Comparison of ENCODE assay signal across 11 cellular contexts in the genomic region with DNA sequence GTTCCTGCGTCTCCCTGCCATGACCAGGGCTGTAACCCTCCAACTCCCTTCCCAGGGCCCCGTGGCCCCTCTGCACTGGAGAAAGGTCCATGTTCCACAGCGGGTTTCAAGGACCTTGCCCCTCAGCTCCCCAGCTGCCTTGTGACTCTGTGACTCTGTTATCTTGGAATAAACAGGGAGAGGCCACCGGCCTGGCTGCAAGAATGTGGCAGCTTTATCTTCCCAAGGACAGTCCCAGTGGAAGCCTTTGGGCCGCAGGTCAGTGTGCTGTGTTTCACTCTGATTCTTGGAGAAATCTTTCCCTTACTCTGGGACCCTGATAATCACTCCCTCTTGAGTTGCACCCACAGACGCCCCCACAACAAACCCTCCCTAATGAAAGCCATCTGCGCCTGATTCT. TPM values are rescaled to one million over a fixed set of nuclear protein-coding genes. Genes with fewer than 3 reads are reported as not detected.
DNase-seq lines count a peak whose midpoint lies in the region; ATAC-seq, FAIRE-seq and TF ChIP-seq lines count a peak whose summit lies in the region.
"Not testable (repeated sequence)": the region's sequence is repeated elsewhere in the genome, so short reads cannot be mapped to it uniquely, and the experiment has no call there.
"Had no signal": no experiment of that assay in that cellular context is flagged by ENCODE, and none has a peak within 500 bp of the region (broad histone marks: within the 10 kb centered on the region; RNA-seq: fewer than 3 reads in every experiment).

No MANE protein-coding gene starts in this region.

- in situ Hi-C loops in IMR-90 (cut with MboI; ENCODE audit: low sequenced_read_pairs); HepG2 (cut with HindIII; ENCODE audit: extremely low pct_ligation_motif_present, low pct_unique_long_range_greater_than_20kb): not testable (repeated sequence)

- H3K36me3 ChIP-seq in IMR-90 (ENCODE audit: control insufficient read depth, insufficient read depth, low read length), result peaks cover 25% of the 10 kb centered on the region
- not testable (repeated sequence) for H3K36me3 ChIP-seq in HepG2 (replicated peaks in 1 of 2; ENCODE audit: control insufficient read depth in 1 of 2, insufficient read depth in 2 of 2, low read length in 2 of 2)

- POLR2A ChIA-PET in IMR-90 (lab: Charles Lee; ENCODE audit: unreplicated experiment); HepG2 (lab: Yijun Ruan, JAX): not testable (repeated sequence)

- not testable (repeated sequence) for H3K4me2 ChIP-seq in IMR-90 (ENCODE audit: low read depth, low read length)
- H3K4me2 ChIP-seq in HepG2 (ENCODE audit: low read depth, low read length), result peak overlapping the region; percentile 43; the same call in 1 of the 2 replicates

- TF ChIP-seq EP300 in HepG2 (IDR thresholded peaks at IDR 0.05; ENCODE audit: low read depth in 2 of 2, low read length in 2 of 2); HepG2 (CRISPR knock-in tag; IDR thresholded peaks at IDR 0.05; ENCODE audit: borderline replicate concordance): not testable (repeated sequence)

- ATAC-seq in IMR-90 (ENCODE audit: low read depth), result peak; percentile 28
- not testable (repeated sequence) for ATAC-seq in central memory CD8-positive, alpha-beta T cell (replicated peaks; ENCODE audit: extremely low read depth, poor library complexity, severe bottlenecking)
- peak; percentile 60 for ATAC-seq in Right ventricle myocardium inferior
- ATAC-seq in left cardiac atrium, result peak; percentile 67 to 69
- peak; percentile 95 for ATAC-seq in HepG2

- H3K4me3 Mint-ChIP-seq in activated naive CD8-positive, alpha-beta T cell treated with anti-CD3 and anti-CD28 coated beads for 36 hours; central memory CD8-positive, alpha-beta T cell; progenitor cell of endocrine pancreas (ENCODE audit: low read depth): not testable (repeated sequence)

- not testable (repeated sequence) for TF ChIP-seq CTCF in IMR-90 (conservative IDR thresholded peaks at IDR 0.05; ENCODE audit: low read depth, low read length); HepG2 (CRISPR knock-in tag; IDR thresholded peaks at IDR 0.05); progenitor cell of endocrine pancreas (IDR thresholded peaks at IDR 0.05; ENCODE audit: unreplicated experiment)

- H3K56ac ChIP-seq in IMR-90 (ENCODE audit: extremely low read depth, insufficient read depth, low read length), result not testable (repeated sequence)

- peaks cover 12% of the 10 kb centered on the region for H3K9me3 Mint-ChIP-seq in activated naive CD8-positive, alpha-beta T cell treated with anti-CD3 and anti-CD28 coated beads for 36 hours
- not testable (repeated sequence) for H3K9me3 Mint-ChIP-seq in central memory CD8-positive, alpha-beta T cell; progenitor cell of endocrine pancreas (ENCODE audit: low read depth)

- H3K4me1 ChIP-seq in IMR-90 (ENCODE audit: control insufficient read depth, insufficient read depth, low read length), result not testable (repeated sequence)
- peaks cover 26% of the 10 kb centered on the region for H3K4me1 ChIP-seq in HepG2 (ENCODE audit: insufficient read depth, low read length)

- not testable (repeated sequence) for H3K23ac ChIP-seq in IMR-90 (ENCODE audit: low read depth, low read length)

- not testable (repeated sequence) for H3K27me3 Mint-ChIP-seq in activated naive CD8-positive, alpha-beta T cell treated with anti-CD3 and anti-CD28 coated beads for 36 hours; central memory CD8-positive, alpha-beta T cell; progenitor cell of endocrine pancreas

- H3K9me1 ChIP-seq in IMR-90 (ENCODE audit: insufficient read depth, low read length), result not testable (repeated sequence)

- BruUV-seq in IMR-90 (replicated peaks; lab: Mats Ljungman, UMichigan); HepG2 (replicated peaks; lab: Mats Ljungman, UMichigan): not testable (repeated sequence)

- not testable (repeated sequence) for H3K4ac ChIP-seq in IMR-90 (ENCODE audit: low read depth, low read length)

- peak; percentile 98 for FAIRE-seq in HepG2 (lab: Jason Lieb, UNC)

- not testable (repeated sequence) for H2AFZ ChIP-seq in IMR-90 (replicated peaks; ENCODE audit: low read length, poor library complexity); HepG2 (ENCODE audit: low read length)

- not testable (repeated sequence) for H4K91ac ChIP-seq in IMR-90 (ENCODE audit: insufficient read depth, low read depth, low read length)

- H3K9me3 ChIP-seq in IMR-90 (ENCODE audit: control insufficient read depth, insufficient read depth, low read length), result not testable (repeated sequence)
- peaks cover 12% of the 10 kb centered on the region; the same call in 1 of the 2 replicates for H3K9me3 ChIP-seq in HepG2 (ENCODE audit: low read length)

- H2AK9ac ChIP-seq in IMR-90 (replicated peaks; ENCODE audit: low read depth, low read length, poor library complexity), result not testable (repeated sequence)

- dilution Hi-C loops in IMR-90 (cut with HindIII; ENCODE audit: low sequenced_read_pairs, unreplicated experiment), result not testable (repeated sequence)

- not testable (repeated sequence) for H3K9ac ChIP-seq in IMR-90 (ENCODE audit: low read depth, low read length); HepG2 (ENCODE audit: insufficient read depth, low read depth, low read length)

- peaks cover 30% of the 10 kb centered on the region for H3K4me1 Mint-ChIP-seq in activated naive CD8-positive, alpha-beta T cell treated with anti-CD3 and anti-CD28 coated beads for 36 hours
- peaks cover 47% of the 10 kb centered on the region for H3K4me1 Mint-ChIP-seq in central memory CD8-positive, alpha-beta T cell
- peaks cover 20% of the 10 kb centered on the region for H3K4me1 Mint-ChIP-seq in progenitor cell of endocrine pancreas (ENCODE audit: low read depth)

- WGBS in IMR-90 (ENCODE audit: extremely low coverage in 2 of 2, insufficient read length in 1 of 2), 2 experiments, result no CpG with 5 or more reads among the region's 7 CpGs
- 8% methylated on average over 2 of the region's 7 CpGs for WGBS in HepG2 (ENCODE audit: low lambda C conversion rate)

- H3K27ac Mint-ChIP-seq in activated naive CD8-positive, alpha-beta T cell treated with anti-CD3 and anti-CD28 coated beads for 36 hours, result peak overlapping the region; percentile 35
- peak overlapping the region; percentile 32 for H3K27ac Mint-ChIP-seq in central memory CD8-positive, alpha-beta T cell (ENCODE audit: low read depth)
- H3K27ac Mint-ChIP-seq in progenitor cell of endocrine pancreas, result peak overlapping the region; percentile 75

- TF ChIP-seq POLR2A in IMR-90 (IDR thresholded peaks at IDR 0.05; ENCODE audit: low read depth, low read length); HepG2 (IDR thresholded peaks at IDR 0.05; ENCODE audit: insufficient read depth in 1 of 2, low read depth in 2 of 2, low read length in 2 of 2): not testable (repeated sequence)

- not testable (repeated sequence) for H3K4me3 ChIP-seq in IMR-90 (ENCODE audit: insufficient read depth, low read depth, low read length); HepG2 (replicated peaks in 1 of 3; ENCODE audit: insufficient read depth in 1 of 3, low read depth in 2 of 3, low read length in 3 of 3)

- intact Hi-C loops in IMR-90 (cut with micrococcal nuclease); Right ventricle myocardium inferior (cut with DNase I); left cardiac atrium (cut with DNase I); HepG2 (cut with micrococcal nuclease; ENCODE audit: unreplicated experiment): not testable (repeated sequence)

- not testable (repeated sequence) for H2BK5ac ChIP-seq in IMR-90 (ENCODE audit: low read depth, low read length, poor library complexity, severe bottlenecking)

- peaks cover 25% of the 10 kb centered on the region for H4K20me1 ChIP-seq in IMR-90 (ENCODE audit: insufficient read depth, low read length)
- H4K20me1 ChIP-seq in HepG2 (ENCODE audit: insufficient read depth, low read length), result not testable (repeated sequence)

- not testable (repeated sequence) for TF ChIP-seq RAD21 in IMR-90 (IDR thresholded peaks at IDR 0.05; ENCODE audit: low read length); HepG2 (CRISPR knock-in tag; IDR thresholded peaks at IDR 0.05)

- H3K36me3 Mint-ChIP-seq in activated naive CD8-positive, alpha-beta T cell treated with anti-CD3 and anti-CD28 coated beads for 36 hours, result peaks cover 73% of the 10 kb centered on the region
- peaks cover 33% of the 10 kb centered on the region for H3K36me3 Mint-ChIP-seq in central memory CD8-positive, alpha-beta T cell (ENCODE audit: insufficient read depth)
- H3K36me3 Mint-ChIP-seq in progenitor cell of endocrine pancreas (ENCODE audit: insufficient read depth), result peaks cover 12% of the 10 kb centered on the region

- not testable (repeated sequence) for H3K27me3 ChIP-seq in IMR-90 (ENCODE audit: control insufficient read depth, insufficient read depth, low read length); HepG2 (ENCODE audit: control insufficient read depth in 1 of 2, insufficient read depth in 2 of 2, low read length in 2 of 2)

- H2AK5ac ChIP-seq in IMR-90 (ENCODE audit: low read depth, low read length), result not testable (repeated sequence)

- H2BK120ac ChIP-seq in IMR-90 (ENCODE audit: low read depth, low read length), result not testable (repeated sequence)

- H2BK15ac ChIP-seq in IMR-90 (ENCODE audit: low read depth, low read length), result not testable (repeated sequence)

- H4K5ac ChIP-seq in IMR-90 (ENCODE audit: low read depth, low read length), result not testable (repeated sequence)

- not testable (repeated sequence) for H3K14ac ChIP-seq in IMR-90 (replicated peaks; ENCODE audit: low read depth, low read length)

- H3K79me1 ChIP-seq in IMR-90 (ENCODE audit: low read depth in 1 of 2, low read length in 2 of 2), result peaks cover 16 to 49% of the 10 kb centered on the region in 2 experiments

- H2BK20ac ChIP-seq in IMR-90 (ENCODE audit: low read depth, low read length), result not testable (repeated sequence)

- peaks cover 18% of the 10 kb centered on the region for H3K79me2 ChIP-seq in HepG2 (ENCODE audit: insufficient read depth, low read length)

- not testable (repeated sequence) for DNase-seq in IMR-90; activated naive CD8-positive, alpha-beta T cell treated with anti-CD3 and anti-CD28 coated beads for 36 hours; central memory CD8-positive, alpha-beta T cell (ENCODE audit: low spot score in 2 of 2); Right ventricle myocardium inferior (ENCODE audit: missing footprints); left cardiac atrium; HepG2 (ENCODE audit: low spot score); progenitor cell of endocrine pancreas (ENCODE audit: low spot score, unreplicated experiment)

- CTCF ChIA-PET in IMR-90 (lab: Yijun Ruan, JAX); HepG2 (lab: Yijun Ruan, JAX; ENCODE audit: low intra/inter-chr PET ratio, low total read pairs): not testable (repeated sequence)

- not testable (repeated sequence) for H3K27ac ChIP-seq in IMR-90 (ENCODE audit: insufficient read depth, low read length)
- H3K27ac ChIP-seq in HepG2 (ENCODE audit: extremely low read length, insufficient read depth, low read length), result peak overlapping the region; percentile 73

- not testable (repeated sequence) for H3K18ac ChIP-seq in IMR-90 (ENCODE audit: low read depth, low read length)

- H4K8ac ChIP-seq in IMR-90 (ENCODE audit: low read depth in 2 of 2, low read length in 2 of 2), result not testable (repeated sequence)

RNA-seq across cellular contexts. Expression of gene ZNF160, which starts 6.2 kb away (rescaled TPM):
- total RNA-seq in IMR-90 (2012; rRNA removed) (26.9 and 30.8 TPM in 2 replicates), Right ventricle myocardium inferior (16.5 TPM), left cardiac atrium (10 to 100 TPM; 16.5 to 17.0 TPM), HepG2 (2016; rRNA removed; fragmentation: Illumina TruSeq; extraction: Trizol) (12.1 and 14.5 TPM in 2 replicates), progenitor cell of endocrine pancreas (51.0 and 53.8 TPM in 2 replicates)
- polyA plus RNA-seq in IMR-90 (2012; rRNA removed) (16.4 and 22.6 TPM in 2 replicates), HepG2 (2011; rRNA removed) (8.1 and 8.4 TPM in 2 replicates)
- polyA plus RNA-seq in IMR-90 (2012; cell fraction: cytosol; rRNA removed), result 4.7 and 7.9 TPM in 2 replicates
- 68.6 and 98.0 TPM in 2 replicates for polyA plus RNA-seq in IMR-90 (2012; cell fraction: nucleus; rRNA removed; ENCODE audit: low replicate concordance)
- total RNA-seq in activated naive CD8-positive, alpha-beta T cell treated with anti-CD3 and anti-CD28 coated beads for 36 hours, result 10 to 100 TPM; 22.6 to 27.4 TPM
- 1.8 and 1.9 TPM in 2 replicates for total RNA-seq in HepG2 (2016; cell fraction: cytosol; rRNA removed; fragmentation: Illumina TruSeq; extraction: Trizol; ENCODE audit: low read depth)
- total RNA-seq in HepG2 (2016; cell fraction: insoluble cytoplasmic fraction; rRNA removed; fragmentation: Illumina TruSeq; extraction: Trizol), result 13.3 and 13.9 TPM in 2 replicates
- 4.6 and 4.7 TPM in 2 replicates for total RNA-seq in HepG2 (2016; cell fraction: membrane; rRNA removed; fragmentation: Illumina TruSeq; extraction: Trizol)
- total RNA-seq in HepG2 (2016; cell fraction: nucleus; rRNA removed; fragmentation: Illumina TruSeq; extraction: Trizol), result 12.9 and 16.9 TPM in 2 replicates
- 4.1 and 5.1 TPM in 2 replicates for polyA plus RNA-seq in HepG2 (2011; cell fraction: cytosol; rRNA removed)
- 26.0 and 27.3 TPM in 2 replicates for polyA plus RNA-seq in HepG2 (2011; cell fraction: nucleus; rRNA removed)
- polyA plus RNA-seq in HepG2 (2012), result 8.0 and 9.4 TPM in 2 replicates
- polyA plus RNA-seq in HepG2 (2016; cell fraction: cytosol; fragmentation: Illumina TruSeq; extraction: Trizol; ENCODE audit: low read depth), result 0.28 and 0.32 TPM in 2 replicates
- polyA plus RNA-seq in HepG2 (2016; cell fraction: insoluble cytoplasmic fraction; fragmentation: Illumina TruSeq; extraction: Trizol; ENCODE audit: low read depth), result 6.5 TPM in 2 replicates
- polyA plus RNA-seq in HepG2 (2016; cell fraction: membrane; fragmentation: Illumina TruSeq; extraction: Trizol; ENCODE audit: low read depth), result 0.78 and 1.0 TPM in 2 replicates
- 19.2 and 24.1 TPM in 2 replicates for polyA plus RNA-seq in HepG2 (2016; cell fraction: nucleus; fragmentation: Illumina TruSeq; extraction: Trizol; ENCODE audit: insufficient read depth, low read depth)
- polyA minus RNA-seq in HepG2 (2011; rRNA and poly(A)+ RNA removed; ENCODE audit: low replicate concordance), result 11.3 and 19.4 TPM in 2 replicates
- 7.6 and 9.4 TPM in 2 replicates for polyA minus RNA-seq in HepG2 (2011; cell fraction: cytosol; rRNA and poly(A)+ RNA removed)
- 30.6 and 42.0 TPM in 2 replicates for polyA minus RNA-seq in HepG2 (2011; cell fraction: nucleus; rRNA and poly(A)+ RNA removed)

RNA-seq across cellular contexts. Expression of gene ZNF415, which starts 35.7 kb away (rescaled TPM):
- total RNA-seq in IMR-90 (2012; rRNA removed), result 7.7 and 7.8 TPM in 2 replicates
- polyA plus RNA-seq in IMR-90 (2012; rRNA removed), result 3.9 and 4.2 TPM in 2 replicates
- polyA plus RNA-seq in IMR-90 (2012; cell fraction: cytosol; rRNA removed), result 0.92 and 1.2 TPM in 2 replicates
- 0.77 and 4.5 TPM in 2 replicates for polyA plus RNA-seq in IMR-90 (2012; cell fraction: nucleus; rRNA removed; ENCODE audit: low replicate concordance)
- 1 to 10 TPM; 1.5 to 1.8 TPM for total RNA-seq in activated naive CD8-positive, alpha-beta T cell treated with anti-CD3 and anti-CD28 coated beads for 36 hours
- 18.6 TPM for total RNA-seq in Right ventricle myocardium inferior
- 10 to 100 TPM; 19.5 to 23.0 TPM for total RNA-seq in left cardiac atrium
- total RNA-seq in HepG2 (2016; rRNA removed; fragmentation: Illumina TruSeq; extraction: Trizol), result 0.15 and 0.29 TPM in 2 replicates
- total RNA-seq in HepG2 (2016; cell fraction: cytosol; rRNA removed; fragmentation: Illumina TruSeq; extraction: Trizol; ENCODE audit: low read depth), result not detected in 2 replicates
- 0.24 and 0.58 TPM in 2 replicates for total RNA-seq in HepG2 (2016; cell fraction: insoluble cytoplasmic fraction; rRNA removed; fragmentation: Illumina TruSeq; extraction: Trizol)
- total RNA-seq in HepG2 (2016; cell fraction: membrane; rRNA removed; fragmentation: Illumina TruSeq; extraction: Trizol), result 0.19 and 0.24 TPM in 2 replicates
- 0.56 TPM in 1 of 2 replicates, not detected in the other for total RNA-seq in HepG2 (2016; cell fraction: nucleus; rRNA removed; fragmentation: Illumina TruSeq; extraction: Trizol)
- polyA plus RNA-seq in HepG2 (2011; rRNA removed), result 0.17 and 0.38 TPM in 2 replicates
- 0.07 and 0.13 TPM in 2 replicates for polyA plus RNA-seq in HepG2 (2011; cell fraction: cytosol; rRNA removed)
- polyA plus RNA-seq in HepG2 (2011; cell fraction: nucleus; rRNA removed), result 0.18 and 0.23 TPM in 2 replicates
- polyA plus RNA-seq in HepG2 (2012), result 0.37 and 0.46 TPM in 2 replicates
- 0.14 TPM in 1 of 2 replicates, not detected in the other for polyA plus RNA-seq in HepG2 (2016; cell fraction: cytosol; fragmentation: Illumina TruSeq; extraction: Trizol; ENCODE audit: low read depth)
- polyA plus RNA-seq in HepG2 (2016; cell fraction: insoluble cytoplasmic fraction; fragmentation: Illumina TruSeq; extraction: Trizol; ENCODE audit: low read depth), result 0.38 and 0.69 TPM in 2 replicates
- 0.07 and 0.23 TPM in 2 replicates for polyA plus RNA-seq in HepG2 (2016; cell fraction: membrane; fragmentation: Illumina TruSeq; extraction: Trizol; ENCODE audit: low read depth)
- polyA plus RNA-seq in HepG2 (2016; cell fraction: nucleus; fragmentation: Illumina TruSeq; extraction: Trizol; ENCODE audit: insufficient read depth, low read depth), result 0.48 and 1.3 TPM in 2 replicates
- not detected in 2 replicates for polyA minus RNA-seq in HepG2 (2011; rRNA and poly(A)+ RNA removed; ENCODE audit: low replicate concordance)
- polyA minus RNA-seq in HepG2 (2011; cell fraction: cytosol; rRNA and poly(A)+ RNA removed), result 0.26 and 0.89 TPM in 2 replicates
- 0.64 TPM in 1 of 2 replicates, not detected in the other for polyA minus RNA-seq in HepG2 (2011; cell fraction: nucleus; rRNA and poly(A)+ RNA removed)
- total RNA-seq in progenitor cell of endocrine pancreas, result 13.6 and 18.1 TPM in 2 replicates
- total RNA-seq: Calu3 had no signal

RNA-seq across cellular contexts. Expression of gene ERVV-2, which starts 52.4 kb away (rescaled TPM):
- total RNA-seq in IMR-90 (2012; rRNA removed) (not detected in 2 replicates), Right ventricle myocardium inferior (not detected), left cardiac atrium (not detected), HepG2 (2016; rRNA removed; fragmentation: Illumina TruSeq; extraction: Trizol) (not detected in 2 replicates), progenitor cell of endocrine pancreas (not detected in 2 replicates)
- polyA plus RNA-seq in IMR-90 (2012; rRNA removed) (not detected in 2 replicates), HepG2 (2011; rRNA removed) (0.03 TPM in 1 of 2 replicates, not detected in the other)
- polyA plus RNA-seq in IMR-90 (2012; cell fraction: cytosol; rRNA removed), result not detected in 2 replicates
- not detected in 2 replicates for polyA plus RNA-seq in IMR-90 (2012; cell fraction: nucleus; rRNA removed; ENCODE audit: low replicate concordance)
- total RNA-seq in activated naive CD8-positive, alpha-beta T cell treated with anti-CD3 and anti-CD28 coated beads for 36 hours, result not detected
- total RNA-seq in HepG2 (2016; cell fraction: cytosol; rRNA removed; fragmentation: Illumina TruSeq; extraction: Trizol; ENCODE audit: low read depth), result not detected in 2 replicates
- total RNA-seq in HepG2 (2016; cell fraction: insoluble cytoplasmic fraction; rRNA removed; fragmentation: Illumina TruSeq; extraction: Trizol), result not detected in 2 replicates
- total RNA-seq in HepG2 (2016; cell fraction: membrane; rRNA removed; fragmentation: Illumina TruSeq; extraction: Trizol), result not detected in 2 replicates
- total RNA-seq in HepG2 (2016; cell fraction: nucleus; rRNA removed; fragmentation: Illumina TruSeq; extraction: Trizol), result not detected in 2 replicates
- 0.04 TPM in 1 of 2 replicates, not detected in the other for polyA plus RNA-seq in HepG2 (2011; cell fraction: cytosol; rRNA removed)
- not detected in 2 replicates for polyA plus RNA-seq in HepG2 (2011; cell fraction: nucleus; rRNA removed)
- polyA plus RNA-seq in HepG2 (2012), result not detected in 2 replicates
- not detected in 2 replicates for polyA plus RNA-seq in HepG2 (2016; cell fraction: cytosol; fragmentation: Illumina TruSeq; extraction: Trizol; ENCODE audit: low read depth)
- not detected in 2 replicates for polyA plus RNA-seq in HepG2 (2016; cell fraction: insoluble cytoplasmic fraction; fragmentation: Illumina TruSeq; extraction: Trizol; ENCODE audit: low read depth)
- not detected in 2 replicates for polyA plus RNA-seq in HepG2 (2016; cell fraction: membrane; fragmentation: Illumina TruSeq; extraction: Trizol; ENCODE audit: low read depth)
- polyA plus RNA-seq in HepG2 (2016; cell fraction: nucleus; fragmentation: Illumina TruSeq; extraction: Trizol; ENCODE audit: insufficient read depth, low read depth), result not detected in 2 replicates
- polyA minus RNA-seq in HepG2 (2011; rRNA and poly(A)+ RNA removed; ENCODE audit: low replicate concordance), result 0.09 TPM in 1 of 2 replicates, not detected in the other
- polyA minus RNA-seq in HepG2 (2011; cell fraction: cytosol; rRNA and poly(A)+ RNA removed), result not detected in 2 replicates
- not detected in 2 replicates for polyA minus RNA-seq in HepG2 (2011; cell fraction: nucleus; rRNA and poly(A)+ RNA removed)
- total RNA-seq: A172; Calu3; CD4-positive, CD25-positive, alpha-beta regulatory T cell; Daoy had no signal
- polyA plus RNA-seq: CD4-positive, CD25-positive, alpha-beta regulatory T cell had no signal
